In the genomic region with DNA sequence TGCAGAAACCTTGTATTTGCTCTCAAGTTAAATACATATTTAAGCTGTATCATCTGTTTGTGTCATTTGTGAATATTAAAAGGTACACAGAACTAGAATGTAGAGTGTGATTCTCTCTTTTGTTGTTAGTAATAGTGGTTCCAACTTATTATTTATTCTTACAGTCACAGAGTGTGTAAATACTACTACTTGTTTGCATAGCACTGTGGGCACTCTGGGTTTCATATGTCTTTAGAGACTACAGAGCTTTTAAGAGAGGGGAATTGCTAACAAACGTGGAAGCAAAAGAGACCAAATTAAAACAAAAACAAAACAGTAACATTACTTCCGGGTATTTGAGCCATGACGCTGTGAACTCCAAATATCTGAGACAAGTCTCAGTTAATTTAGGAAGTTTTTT, we compare ENCODE assay signal across 16 cellular contexts.
DNase-seq lines count a peak whose midpoint lies in the region; ATAC-seq and TF ChIP-seq lines count a peak whose summit lies in the region.
"Had no signal": no experiment of that assay in that cellular context is flagged by ENCODE, and none has a peak within 500 bp of the region (broad histone marks: within the 10 kb centered on the region; RNA-seq: fewer than 3 reads in every experiment).

No MANE protein-coding gene starts in this region.

- H4K8ac ChIP-seq in mesendoderm (ENCODE audit: low read depth, low read length), result no peak overlapping the region

- no peak overlapping the region for H2BK15ac ChIP-seq in mesendoderm (replicated peaks; ENCODE audit: low read depth)

- H3K23ac ChIP-seq in mesendoderm (ENCODE audit: low read length), result no peak overlapping the region

- no peak overlapping the region for H3K4me2 ChIP-seq in mesendoderm (ENCODE audit: low read length)

- H3K36me3 Mint-ChIP-seq in activated CD4-positive, alpha-beta T cell treated with anti-CD3 and anti-CD28 coated beads, Interleukin-2, amount 10 ng/mL, durations not matched to agents 24 days and 14 days (ENCODE audit: low read depth), result no peaks in the 10 kb centered on the region
- H3K36me3 Mint-ChIP-seq: activated naive CD4-positive, alpha-beta T cell treated with anti-CD3 and anti-CD28 coated beads, Interleukin-2, amount 50 U/mL, for 24 hours; natural killer cell had no signal

- H3K56ac ChIP-seq in mesendoderm (ENCODE audit: low read length), result no peak overlapping the region

- H3K79me1 ChIP-seq in mesendoderm (ENCODE audit: low read length), result no peaks in the 10 kb centered on the region

- H2BK5ac ChIP-seq in mesendoderm (ENCODE audit: low read length), result no peak overlapping the region

- TF ChIP-seq CTCF in AG10803 (conservative IDR thresholded peaks at IDR 0.05; ENCODE audit: low read length), result no peak

- no peaks in the 10 kb centered on the region for H3K9me3 ChIP-seq in ectodermal cell (ENCODE audit: control insufficient read depth, low read length)
- H3K9me3 ChIP-seq: Peyer's patch had no signal

- intact Hi-C loops in activated CD4-positive, alpha-beta T cell treated with anti-CD3 and anti-CD28 coated beads, Interleukin-2, amount 10 ng/mL, durations not matched to agents 24 days and 14 days (cut with micrococcal nuclease), result no loop called here

- no peak overlapping the region for H4K5ac ChIP-seq in mesendoderm (ENCODE audit: low read length)

- H2AK5ac ChIP-seq in mesendoderm (ENCODE audit: low read length), result no peak overlapping the region

- no peak for ATAC-seq in HG03095 (IDR thresholded peaks at IDR 0.05; ENCODE audit: unreplicated experiment)
- ATAC-seq: effector memory CD8-positive, alpha-beta T cell; natural killer cell had no signal

- no peak overlapping the region for H3K18ac ChIP-seq in mesendoderm (ENCODE audit: low read length)

- H3K36me3 ChIP-seq in ectodermal cell (ENCODE audit: control insufficient read depth, insufficient read depth, low read length), result no peaks in the 10 kb centered on the region
- H3K36me3 ChIP-seq in mesendoderm (ENCODE audit: control insufficient read depth, insufficient read depth, low read length), result no peaks in the 10 kb centered on the region
- H3K36me3 ChIP-seq: Peyer's patch had no signal

- no peak overlapping the region for H3K27ac Mint-ChIP-seq in activated CD4-positive, alpha-beta T cell treated with anti-CD3 and anti-CD28 coated beads, Interleukin-2, amount 10 ng/mL, durations not matched to agents 24 days and 14 days
- H3K27ac Mint-ChIP-seq: activated CD4-positive, alpha-beta T cell treated with anti-CD3 and anti-CD28 coated beads, Interleukin-2, amount 10 ng/mL, durations not matched to agents 7 days and 5 days; activated naive CD4-positive, alpha-beta T cell treated with anti-CD3 and anti-CD28 coated beads, Interleukin-2, amount 50 U/mL, for 24 hours; natural killer cell had no signal

- H3K4ac ChIP-seq in mesendoderm (ENCODE audit: low read depth, low read length), result no peak overlapping the region

- DNase-seq in AG10803 (ENCODE audit: low read depth) (peak; percentile 11), NCI-H2029 (lab: John Stamatoyannopoulos, UW) (peak; percentile 53), mesendoderm (no peak), AG08395 (ENCODE audit: low spot score) (no peak), ecto neural progenitor cell (ENCODE audit: low spot score) (no peak)
- no peak for DNase-seq in activated CD4-positive, alpha-beta T cell treated with anti-CD3 and anti-CD28 coated beads, Interleukin-2, amount 10 ng/mL, durations not matched to agents 24 days and 14 days
- DNase-seq: activated CD4-positive, alpha-beta T cell treated with anti-CD3 and anti-CD28 coated beads, Interleukin-2, amount 10 ng/mL, durations not matched to agents 7 days and 5 days; activated T-cell treated with anti-CD3 and anti-CD28 coated beads for 4 hours; effector memory CD8-positive, alpha-beta T cell; HCEC 1CT; natural killer cell; NCI-H1694; Peyer's patch had no signal

- H3K4me3 ChIP-seq in AG10803 (ENCODE audit: low read length) (no peak overlapping the region), ectodermal cell (ENCODE audit: insufficient read depth, low read depth, low read length) (no peak overlapping the region), mesendoderm (ENCODE audit: low read length) (no peak overlapping the region)
- H3K4me3 ChIP-seq: Peyer's patch had no signal

- no peaks in the 10 kb centered on the region for H3K79me2 ChIP-seq in mesendoderm (ENCODE audit: control insufficient read depth, insufficient read depth, low read length)

- H3K4me1 Mint-ChIP-seq in activated CD4-positive, alpha-beta T cell treated with anti-CD3 and anti-CD28 coated beads, Interleukin-2, amount 10 ng/mL, durations not matched to agents 24 days and 14 days, result no peaks in the 10 kb centered on the region
- H3K4me1 Mint-ChIP-seq: activated CD4-positive, alpha-beta T cell treated with anti-CD3 and anti-CD28 coated beads, Interleukin-2, amount 10 ng/mL, durations not matched to agents 7 days and 5 days; natural killer cell had no signal

- H3K4me3 Mint-ChIP-seq in activated CD4-positive, alpha-beta T cell treated with anti-CD3 and anti-CD28 coated beads, Interleukin-2, amount 10 ng/mL, durations not matched to agents 24 days and 14 days, result no peak overlapping the region
- H3K4me3 Mint-ChIP-seq: activated CD4-positive, alpha-beta T cell treated with anti-CD3 and anti-CD28 coated beads, Interleukin-2, amount 10 ng/mL, durations not matched to agents 7 days and 5 days; activated naive CD4-positive, alpha-beta T cell treated with anti-CD3 and anti-CD28 coated beads, Interleukin-2, amount 50 U/mL, for 24 hours; natural killer cell had no signal

- no peaks in the 10 kb centered on the region for H3K27me3 ChIP-seq in ectodermal cell (ENCODE audit: control insufficient read depth, insufficient read depth, low read length, poor library complexity, severe bottlenecking)
- H3K27me3 ChIP-seq in mesendoderm (ENCODE audit: insufficient read depth, low read length, poor library complexity), result no peaks in the 10 kb centered on the region
- H3K27me3 ChIP-seq: Peyer's patch had no signal

- no peaks in the 10 kb centered on the region for H3K27me3 Mint-ChIP-seq in activated CD4-positive, alpha-beta T cell treated with anti-CD3 and anti-CD28 coated beads, Interleukin-2, amount 10 ng/mL, durations not matched to agents 24 days and 14 days
- H3K27me3 Mint-ChIP-seq: activated CD4-positive, alpha-beta T cell treated with anti-CD3 and anti-CD28 coated beads, Interleukin-2, amount 10 ng/mL, durations not matched to agents 7 days and 5 days; activated naive CD4-positive, alpha-beta T cell treated with anti-CD3 and anti-CD28 coated beads, Interleukin-2, amount 50 U/mL, for 24 hours; effector memory CD8-positive, alpha-beta T cell had no signal

- no peak overlapping the region for H2BK120ac ChIP-seq in mesendoderm (ENCODE audit: low read depth, low read length)

- peak overlapping the region; percentile 22 for H3K27ac ChIP-seq in ectodermal cell (ENCODE audit: insufficient read depth, low read depth, low read length, poor library complexity, severe bottlenecking)
- H3K27ac ChIP-seq in mesendoderm (ENCODE audit: low read depth, low read length), result peak overlapping the region; percentile 40
- H3K27ac ChIP-seq: Peyer's patch had no signal

- no peaks in the 10 kb centered on the region for H3K9me3 Mint-ChIP-seq in activated CD4-positive, alpha-beta T cell treated with anti-CD3 and anti-CD28 coated beads, Interleukin-2, amount 10 ng/mL, durations not matched to agents 24 days and 14 days
- H3K9me3 Mint-ChIP-seq: activated CD4-positive, alpha-beta T cell treated with anti-CD3 and anti-CD28 coated beads, Interleukin-2, amount 10 ng/mL, durations not matched to agents 7 days and 5 days; activated naive CD4-positive, alpha-beta T cell treated with anti-CD3 and anti-CD28 coated beads, Interleukin-2, amount 50 U/mL, for 24 hours; effector memory CD8-positive, alpha-beta T cell had no signal

- WGBS in ectodermal cell, 2 experiments, result 50 to 51% methylated on average over 3 of the region's 3 CpGs
- no CpG with 5 or more reads among the region's 3 CpGs for WGBS in mesendoderm (ENCODE audit: extremely low coverage, insufficient coverage, low lambda C conversion rate)

- H3K9ac ChIP-seq in mesendoderm (ENCODE audit: low read length), result no peak overlapping the region

- H3K4me1 ChIP-seq in ectodermal cell (ENCODE audit: control insufficient read depth, insufficient read depth, low read length), result peaks cover 10% of the 10 kb centered on the region
- peaks cover 1% of the 10 kb centered on the region for H3K4me1 ChIP-seq in mesendoderm (ENCODE audit: control insufficient read depth, low read depth, low read length)
- H3K4me1 ChIP-seq: Peyer's patch had no signal

Comparison
In these comparisons a context has a peak if more than half of its experiments do, and no peak if none do; other contexts are left out.
1. DNase-seq: peak in AG10803 (single experiment) and NCI-H2029 (single experiment); none in mesendoderm (single experiment), AG08395 (single experiment), activated CD4-positive, alpha-beta T cell treated with anti-CD3 and anti-CD28 coated beads, Interleukin-2, amount 10 ng/mL, durations not matched to agents 24 days and 14 days (single experiment) and ecto neural progenitor cell (single experiment).